Comparison of ENCODE assay signal across 39 cellular contexts in the genomic region with DNA sequence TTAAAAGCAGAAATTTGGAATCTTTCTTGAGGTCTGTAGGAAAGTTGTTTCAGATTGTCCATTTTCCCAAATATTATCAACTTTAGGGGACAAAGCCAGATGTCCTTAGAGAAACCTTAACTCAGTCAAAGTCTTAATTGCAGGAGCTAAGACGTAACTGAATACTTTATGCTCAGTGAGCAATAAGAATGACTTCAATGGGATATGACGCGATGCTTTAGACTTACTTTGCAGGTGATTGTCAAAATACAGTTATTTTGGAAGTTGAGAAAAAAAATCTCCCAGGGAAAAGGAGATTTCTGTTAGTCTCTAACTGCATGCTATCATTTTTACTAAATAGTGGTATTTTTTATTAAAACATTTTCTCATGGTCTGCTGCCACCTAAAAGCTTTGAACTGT.
"Had no signal": no experiment of that assay in that cellular context is flagged by ENCODE, and none has a peak within 500 bp of the region (broad histone marks: within the 10 kb centered on the region; RNA-seq: fewer than 3 reads in every experiment).

No MANE protein-coding gene starts in this region.

- ATAC-seq: activated naive CD4-positive, alpha-beta T cell treated with anti-CD3 and anti-CD28 coated beads, Interleukin-2, amount 50 U/mL, for 72 hours; activated naive CD8-positive, alpha-beta T cell treated with anti-CD3 and anti-CD28 coated beads, Interleukin-2, amount 50 U/mL, for 24 hours; activated T-cell treated with anti-CD3 and anti-CD28 coated beads, Interleukin-2, amount 50 U/mL, for 4 hours; activated T-cell treated with anti-CD3 and anti-CD28 coated beads, Interleukin-2, amount 50 U/mL, for 72 hours; activated T-helper 17 cell treated with anti-CD3 and anti-CD28 coated beads, Interleukin-2, amount 50 U/mL, for 72 hours; body of pancreas had no signal

- H3K4me1 Mint-ChIP-seq: activated naive CD4-positive, alpha-beta T cell treated with anti-CD3 and anti-CD28 coated beads, Interleukin-2, amount 10 ng/mL, durations not matched to agents 7 days and 5 days; activated naive CD4-positive, alpha-beta T cell treated with anti-CD3 and anti-CD28 coated beads, Interleukin-2, amount 50 U/mL, for 24 hours; activated naive CD8-positive, alpha-beta T cell treated with anti-CD3 and anti-CD28 coated beads for 36 hours; activated naive CD8-positive, alpha-beta T cell treated with anti-CD3 and anti-CD28 coated beads, Interleukin-2, amount 10 ng/mL, durations not matched to agents 7 days and 5 days; activated naive CD8-positive, alpha-beta T cell treated with anti-CD3 and anti-CD28 coated beads, Interleukin-2, amount 50 U/mL, for 24 hours; activated T-helper 17 cell treated with anti-CD3 and anti-CD28 coated beads, Interleukin-2, amount 50 U/mL, for 72 hours; brain; central memory CD8-positive, alpha-beta T cell had no signal

- DNase-seq: activated effector memory CD4-positive, alpha-beta T cell treated with anti-CD3 and anti-CD28 coated beads, Interleukin-2, amount 50 U/mL, for 16 hours; activated effector memory CD4-positive, alpha-beta T cell treated with Interleukin-2 at 50 U/mL for 16 hours; activated gamma-delta T cell; activated gamma-delta T cell treated with Interleukin-2 at 50 U/mL for 16 hours; activated naive CD4-positive, alpha-beta T cell; activated naive CD4-positive, alpha-beta T cell treated with anti-CD3 and anti-CD28 coated beads for 36 hours; activated naive CD4-positive, alpha-beta T cell treated with anti-CD3 and anti-CD28 coated beads, Interleukin-2, amount 10 ng/mL, durations not matched to agents 7 days and 5 days; activated naive CD4-positive, alpha-beta T cell treated with anti-CD3 and anti-CD28 coated beads, Interleukin-2, amount 50 U/mL, for 16 hours; activated naive CD4-positive, alpha-beta T cell treated with Interleukin-2 at 50 U/mL for 16 hours; activated naive CD8-positive, alpha-beta T cell treated with anti-CD3 and anti-CD28 coated beads for 36 hours; activated naive CD8-positive, alpha-beta T cell treated with anti-CD3 and anti-CD28 coated beads, Interleukin-2, amount 10 ng/mL, durations not matched to agents 7 days and 5 days; activated naive CD8-positive, alpha-beta T cell treated with anti-CD3 and anti-CD28 coated beads, Interleukin-2, amount 50 U/mL, for 24 hours; activated T-cell treated with anti-CD3 and anti-CD28 coated beads, Interleukin-2, amount 50 U/mL, for 24 hours; activated T-cell treated with anti-CD3 and anti-CD28 coated beads, Interleukin-2, amount 50 U/mL, for 4 hours; activated T-cell treated with anti-CD3 and anti-CD28 coated beads, Interleukin-2, amount 50 U/mL, for 48 hours; activated T-cell treated with anti-CD3 and anti-CD28 coated beads, Interleukin-2, amount 50 U/mL, for 72 hours; adrenal gland; amniotic stem cell; amygdala; anterior cingulate cortex; aorta; body of pancreas; brain microvascular endothelial cell; caudate nucleus; central memory CD4-positive, alpha-beta T cell; cerebellar nuclear complex had no signal

- H3K27me3 ChIP-seq: adrenal gland, ascending aorta, body of pancreas, brain microvascular endothelial cell, breast epithelium, cardiac muscle cell had no signal

- FAIRE-seq: astrocyte, bronchial epithelial cell had no signal

- H3K4me3 ChIP-seq: adrenal gland, ascending aorta, body of pancreas, breast epithelium, cardiac muscle cell had no signal

- H3K4me3 Mint-ChIP-seq: activated naive CD4-positive, alpha-beta T cell treated with anti-CD3 and anti-CD28 coated beads for 36 hours; activated naive CD4-positive, alpha-beta T cell treated with anti-CD3 and anti-CD28 coated beads, Interleukin-2, amount 10 ng/mL, durations not matched to agents 7 days and 5 days; activated naive CD4-positive, alpha-beta T cell treated with anti-CD3 and anti-CD28 coated beads, Interleukin-2, amount 50 U/mL, for 24 hours; activated naive CD8-positive, alpha-beta T cell; activated naive CD8-positive, alpha-beta T cell treated with anti-CD3 and anti-CD28 coated beads for 36 hours; activated naive CD8-positive, alpha-beta T cell treated with anti-CD3 and anti-CD28 coated beads, Interleukin-2, amount 10 ng/mL, durations not matched to agents 7 days and 5 days; activated naive CD8-positive, alpha-beta T cell treated with anti-CD3 and anti-CD28 coated beads, Interleukin-2, amount 50 U/mL, for 24 hours; activated T-cell treated with anti-CD3 and anti-CD28 coated beads, Interleukin-2, amount 50 U/mL, for 24 hours; activated T-cell treated with anti-CD3 and anti-CD28 coated beads, Interleukin-2, amount 50 U/mL, for 4 hours; activated T-cell treated with anti-CD3 and anti-CD28 coated beads, Interleukin-2, amount 50 U/mL, for 72 hours; activated T-helper 1 cell treated with anti-CD3 and anti-CD28 coated beads, Interleukin-12 subunit alpha, Interleukin-12 subunit beta, Interleukin-2, Interleukin-4 antibody, amounts not matched to agents 30 ng/mL and 10 ng/mL and 1 ng/mL, durations not matched to agents 14 hours and 24 hours and 36 hours; activated T-helper 17 cell treated with anti-CD3 and anti-CD28 coated beads, Interleukin-2, amount 50 U/mL, for 72 hours; brain; central memory CD8-positive, alpha-beta T cell had no signal

- H3K27ac ChIP-seq: adrenal gland, ascending aorta, body of pancreas, brain microvascular endothelial cell, breast epithelium, cardiac muscle cell had no signal

- H3K36me3 Mint-ChIP-seq: activated naive CD4-positive, alpha-beta T cell treated with anti-CD3 and anti-CD28 coated beads, Interleukin-2, amount 10 ng/mL, durations not matched to agents 7 days and 5 days; activated naive CD4-positive, alpha-beta T cell treated with anti-CD3 and anti-CD28 coated beads, Interleukin-2, amount 50 U/mL, for 24 hours; activated naive CD8-positive, alpha-beta T cell; activated naive CD8-positive, alpha-beta T cell treated with anti-CD3 and anti-CD28 coated beads for 36 hours; activated naive CD8-positive, alpha-beta T cell treated with anti-CD3 and anti-CD28 coated beads, Interleukin-2, amount 10 ng/mL, durations not matched to agents 7 days and 5 days; brain had no signal

- H3K27ac Mint-ChIP-seq: activated naive CD4-positive, alpha-beta T cell treated with anti-CD3 and anti-CD28 coated beads for 36 hours; activated naive CD4-positive, alpha-beta T cell treated with anti-CD3 and anti-CD28 coated beads, Interleukin-2, amount 10 ng/mL, durations not matched to agents 7 days and 5 days; activated naive CD4-positive, alpha-beta T cell treated with anti-CD3 and anti-CD28 coated beads, Interleukin-2, amount 50 U/mL, for 24 hours; activated naive CD4-positive, alpha-beta T cell treated with anti-CD3 and anti-CD28 coated beads, Interleukin-2, amount 50 U/mL, for 72 hours; activated naive CD8-positive, alpha-beta T cell; activated naive CD8-positive, alpha-beta T cell treated with anti-CD3 and anti-CD28 coated beads for 36 hours; activated naive CD8-positive, alpha-beta T cell treated with anti-CD3 and anti-CD28 coated beads, Interleukin-2, amount 10 ng/mL, durations not matched to agents 7 days and 5 days; activated naive CD8-positive, alpha-beta T cell treated with anti-CD3 and anti-CD28 coated beads, Interleukin-2, amount 50 U/mL, for 24 hours; activated T-cell treated with anti-CD3 and anti-CD28 coated beads, Interleukin-2, amount 50 U/mL, for 24 hours; activated T-cell treated with anti-CD3 and anti-CD28 coated beads, Interleukin-2, amount 50 U/mL, for 72 hours; activated T-helper 1 cell treated with anti-CD3 and anti-CD28 coated beads, Interleukin-12 subunit alpha, Interleukin-12 subunit beta, Interleukin-2, Interleukin-4 antibody, amounts not matched to agents 30 ng/mL and 10 ng/mL and 1 ng/mL, durations not matched to agents 14 hours and 24 hours and 36 hours; activated T-helper 17 cell treated with anti-CD3 and anti-CD28 coated beads, Interleukin-2, amount 50 U/mL, for 72 hours; activated T-helper 2 cell treated with anti-CD3 and anti-CD28 coated beads, Interferon-gamma antibody, Interleukin-2, Interleukin-4, amounts not matched to agents 10 μg/mL and 5 μg/mL and 100 μg/mL, durations not matched to agents 14 hours and 24 hours and 36 hours; brain had no signal

- H3K36me3 ChIP-seq: adrenal gland, ascending aorta, brain microvascular endothelial cell, breast epithelium, cardiac muscle cell had no signal

- H3K4me1 ChIP-seq: adrenal gland, ascending aorta, body of pancreas, breast epithelium had no signal

- H3K27me3 Mint-ChIP-seq: activated naive CD4-positive, alpha-beta T cell treated with anti-CD3 and anti-CD28 coated beads, Interleukin-2, amount 10 ng/mL, durations not matched to agents 7 days and 5 days; activated naive CD4-positive, alpha-beta T cell treated with anti-CD3 and anti-CD28 coated beads, Interleukin-2, amount 50 U/mL, for 24 hours; activated naive CD8-positive, alpha-beta T cell treated with anti-CD3 and anti-CD28 coated beads for 36 hours; activated naive CD8-positive, alpha-beta T cell treated with anti-CD3 and anti-CD28 coated beads, Interleukin-2, amount 10 ng/mL, durations not matched to agents 7 days and 5 days; activated naive CD8-positive, alpha-beta T cell treated with anti-CD3 and anti-CD28 coated beads, Interleukin-2, amount 50 U/mL, for 24 hours; activated T-cell treated with anti-CD3 and anti-CD28 coated beads, Interleukin-2, amount 50 U/mL, for 24 hours; activated T-helper 17 cell treated with anti-CD3 and anti-CD28 coated beads, Interleukin-2, amount 50 U/mL, for 72 hours; brain; central memory CD8-positive, alpha-beta T cell had no signal

- H3K9me3 ChIP-seq: adrenal gland, ascending aorta, body of pancreas, breast epithelium had no signal
